Comparison of ENCODE assay signal across 14 cellular contexts in genomic region chr5:73189816-73190451, GRCh38. TPM values are rescaled to one million over a fixed set of nuclear protein-coding genes. Genes with fewer than 3 reads are reported as not detected.
DNase-seq lines count a peak whose midpoint lies in the region; ATAC-seq and TF ChIP-seq lines count a peak whose summit lies in the region.
"Had no signal": no experiment of that assay in that cellular context is flagged by ENCODE, and none has a peak within 500 bp of the region (broad histone marks: within the 10 kb centered on the region; RNA-seq: fewer than 3 reads in every experiment).

No MANE protein-coding gene starts in this region.

- H3K4me1 Mint-ChIP-seq in T-cell, result no peaks in the 10 kb centered on the region
- H3K4me1 Mint-ChIP-seq: CD4-positive, alpha-beta memory T cell had no signal

- CTCF ChIA-PET in AG04449 (lab: Yijun Ruan, JAX) (interaction anchor here (1.0 to 7.3 kb wide), 9 partner anchors 9 to 261 kb away, joined by 3 to 68 read pairs (median 5); no protein-coding TSS in a partner anchor), T-cell (lab: Charles Lee) (interaction anchor here in 1 of 2 donors (1.5 kb wide), 1 partner anchor 20 kb away, joined by 3 read pairs; no protein-coding TSS in a partner anchor)

- no peak overlapping the region for H3K4me3 Mint-ChIP-seq in T-cell
- H3K4me3 Mint-ChIP-seq: CD4-positive, alpha-beta memory T cell; mesothelial cell of epicardium had no signal

- no peaks in the 10 kb centered on the region for H3K36me3 Mint-ChIP-seq in T-cell
- H3K36me3 Mint-ChIP-seq: CD4-positive, alpha-beta memory T cell had no signal

- no peak overlapping the region for H3K27ac Mint-ChIP-seq in T-cell
- H3K27ac Mint-ChIP-seq: CD4-positive, alpha-beta memory T cell; mesothelial cell of epicardium had no signal

- TF ChIP-seq CTCF in AG04449 (IDR thresholded peaks at IDR 0.05; ENCODE audit: insufficient read depth, low read length, missing control alignments) (no peak), HFF-Myc (IDR thresholded peaks at IDR 0.05; ENCODE audit: low read depth, low read length, missing control alignments) (no peak)

- ATAC-seq in T-cell (replicated peaks in 1 of 4), result no peak

- peaks cover 56 to 65% of the 10 kb centered on the region in 2 donors for H3K27me3 Mint-ChIP-seq in T-cell

- DNase-seq in AG04449 (ENCODE audit: low read depth, low spot score) (peak; percentile 55), HFF-Myc (ENCODE audit: extremely low read depth, low read depth) (peak; percentile 24), amniotic epithelial cell (ENCODE audit: low read depth) (peak; percentile 23), islet precursor cell (peak; percentile 72), SIG-M5 (lab: John Stamatoyannopoulos, UW) (no peak), occipital lobe (lab: John Stamatoyannopoulos, UW) (no peak), HT-29 (ENCODE audit: low spot score) (no peak), T-cell (no peak)
- DNase-seq: activated naive CD4-positive, alpha-beta T cell treated with Interleukin-2 at 50 U/mL for 16 hours; CD4-positive, alpha-beta memory T cell; H7; NCI-H226 had no signal

- H3K4me3 ChIP-seq in AG04449 (ENCODE audit: low read depth, low read length) (no peak overlapping the region), HFF-Myc (replicated peaks; ENCODE audit: low read depth, low read length) (no peak overlapping the region)

- POLR2A ChIA-PET in AG04449 (lab: Yijun Ruan, JAX), result interaction anchor here (1.1 to 1.5 kb wide), 2 partner anchors 74 to 259 kb away, joined by 3 to 6 read pairs; partner anchors contain the start of gene FOXD1
- POLR2A ChIA-PET in T-cell (lab: Charles Lee), result no interaction called here

- H3K9me3 Mint-ChIP-seq in T-cell, result peaks cover 0 to 4% (median 3%) of the 10 kb centered on the region in 3 donors

RNA-seq across cellular contexts. Expression of gene TMEM174, which starts 16.9 kb away (rescaled TPM):
- total RNA-seq in occipital lobe (not detected), T-cell (not detected)
- total RNA-seq in HT-29 (2014; rRNA removed; shearing (Covaris generic)), result not detected in 2 replicates
- total RNA-seq: CD4-positive, alpha-beta memory T cell; H7; mesothelial cell of epicardium; temporal lobe had no signal

Comparison
In these comparisons a context has a peak if more than half of its experiments do, and no peak if none do; other contexts are left out.
1. DNase-seq: peak in AG04449 (single experiment), HFF-Myc (single experiment), amniotic epithelial cell (single experiment) and islet precursor cell (single experiment); none in SIG-M5 (single experiment), occipital lobe (single experiment), HT-29 (single experiment) and T-cell (0 of 34).